9 cellular contexts compared by ENCODE assay signal in the genomic region with DNA sequence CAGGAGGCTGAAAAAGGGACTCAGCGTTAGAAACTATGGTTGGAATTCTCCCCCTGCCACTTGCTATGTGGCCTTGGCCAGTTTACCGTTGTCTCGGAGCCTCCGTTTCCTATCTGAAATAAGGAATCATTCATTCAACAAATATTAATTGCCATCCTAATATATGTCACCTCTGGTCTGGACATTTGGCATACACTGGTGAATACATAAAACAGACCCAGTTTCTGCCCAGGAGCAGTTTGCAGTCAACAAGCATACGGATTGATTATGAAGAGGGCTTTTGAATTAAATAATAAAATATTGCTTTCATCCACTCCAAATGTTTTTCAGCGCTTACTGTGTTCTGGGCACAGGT. TPM values are rescaled to one million over a fixed set of nuclear protein-coding genes. Genes with fewer than 3 reads are reported as not detected.
DNase-seq lines count a peak whose midpoint lies in the region; ATAC-seq, FAIRE-seq and TF ChIP-seq lines count a peak whose summit lies in the region.
"Had no signal": no experiment of that assay in that cellular context is flagged by ENCODE, and none has a peak within 500 bp of the region (broad histone marks: within the 10 kb centered on the region; RNA-seq: fewer than 3 reads in every experiment).

No MANE protein-coding gene starts in this region.

- 11 to 14% methylated on average over 6 of the region's 6 CpGs for WGBS in heart right ventricle, 2 donors
- WGBS in K562 (ENCODE audit: insufficient coverage, low coverage, missing lambda C conversion rate): 11% methylated on average over 6 of the region's 6 CpGs
- no CpG with 5 or more reads among the region's 6 CpGs for WGBS in mesendoderm (ENCODE audit: extremely low coverage, insufficient coverage, low lambda C conversion rate)

- no peak overlapping the region for H4K5ac ChIP-seq in mesendoderm (ENCODE audit: low read length)

- peak overlapping the region; percentile 17 for H3K56ac ChIP-seq in mesendoderm (ENCODE audit: low read length)

- no peak overlapping the region for H3K27ac ChIP-seq in heart right ventricle
- no peak overlapping the region for H3K27ac ChIP-seq in K562 (ENCODE audit: extremely low read depth, low read depth, low read length)
- no peak overlapping the region for H3K27ac ChIP-seq in mesendoderm (ENCODE audit: low read depth, low read length)
- H3K27ac ChIP-seq in upper lobe of right lung: no peak overlapping the region

- H4K8ac ChIP-seq in mesendoderm (ENCODE audit: low read depth, low read length): no peak overlapping the region

- H3K4ac ChIP-seq in mesendoderm (ENCODE audit: low read depth, low read length): no peak overlapping the region

- H3K36me3 ChIP-seq in heart right ventricle: no peaks in the 10 kb centered on the region
- H3K36me3 ChIP-seq in K562 (ENCODE audit: control insufficient read depth, insufficient read depth, low read length): no peaks in the 10 kb centered on the region
- H3K36me3 ChIP-seq in mesendoderm (ENCODE audit: control insufficient read depth, insufficient read depth, low read length): no peaks in the 10 kb centered on the region
- no peaks in the 10 kb centered on the region for H3K36me3 ChIP-seq in upper lobe of right lung

- no peaks in the 10 kb centered on the region for H3K9me1 ChIP-seq in K562 (ENCODE audit: control insufficient read depth, insufficient read depth, low read length)

- TF ChIP-seq RAD21 in K562 (CRISPR knock-in tag; conservative IDR thresholded peaks at IDR 0.05 in 1 of 2, IDR thresholded peaks at IDR 0.05 in 1 of 2): no peak

- no peak for FAIRE-seq in K562 (lab: Jason Lieb, UNC)

- H3K18ac ChIP-seq in mesendoderm (ENCODE audit: low read length): no peak overlapping the region

- H2AK5ac ChIP-seq in mesendoderm (ENCODE audit: low read length): no peak overlapping the region

- H3K79me2 ChIP-seq in K562 (ENCODE audit: control insufficient read depth, insufficient read depth, low read length) (no peaks in the 10 kb centered on the region), mesendoderm (ENCODE audit: control insufficient read depth, insufficient read depth, low read length) (no peaks in the 10 kb centered on the region)

- no TSS peak for BruUV-seq in K562 (replicated peaks; lab: Mats Ljungman, UMichigan)

- H2BK120ac ChIP-seq in mesendoderm (ENCODE audit: low read depth, low read length): no peak overlapping the region

- H3K27me3 ChIP-seq in heart right ventricle (peaks cover 12 to 88% (median 65%) of the 10 kb centered on the region in 7 donors), K562 (ENCODE audit: control insufficient read depth in 2 of 2, insufficient read depth in 2 of 2, low read length in 2 of 2) (peaks cover 43 to 64% of the 10 kb centered on the region in 2 experiments), mesendoderm (ENCODE audit: insufficient read depth, low read length, poor library complexity) (peaks cover 56% of the 10 kb centered on the region), upper lobe of right lung (peaks cover 67% of the 10 kb centered on the region)

- CTCF ChIA-PET in K562 (lab: Yijun Ruan, JAX; ENCODE audit: low intra/inter-chr PET ratio): no interaction called here

- no peak for TF ChIP-seq POLR2A in K562 (conservative IDR thresholded peaks at IDR 0.05)

- H3K4me1 ChIP-seq in heart right ventricle (peaks cover 2 to 26% (median 16%) of the 10 kb centered on the region in 9 donors), K562 (replicated peaks in 1 of 2; ENCODE audit: control insufficient read depth in 2 of 2, insufficient read depth in 2 of 2, low read length in 2 of 2) (peaks cover 0 to 12% of the 10 kb centered on the region in 2 experiments; a peak in 2 of 5 replicates), mesendoderm (ENCODE audit: control insufficient read depth, low read depth, low read length) (peaks cover 7% of the 10 kb centered on the region), upper lobe of right lung (peaks cover 15% of the 10 kb centered on the region)

- no peak for TF ChIP-seq CTCF in heart right ventricle (IDR thresholded peaks at IDR 0.05)
- no peak for TF ChIP-seq CTCF in K562 (IDR thresholded peaks at IDR 0.05 in 2 of 3, conservative IDR thresholded peaks at IDR 0.05 in 1 of 3; ENCODE audit: insufficient read depth in 2 of 3, low read depth in 1 of 3, low read length in 3 of 3)
- TF ChIP-seq CTCF in upper lobe of right lung (IDR thresholded peaks at IDR 0.05): no peak

- no peaks in the 10 kb centered on the region for H3K79me1 ChIP-seq in mesendoderm (ENCODE audit: low read length)

- in situ Hi-C loops in K562 (cut with MboI): no loop called here

- TF ChIP-seq EP300 in K562 (IDR thresholded peaks at IDR 0.05; ENCODE audit: low read length): no peak

- ATAC-seq in heart right ventricle: no peak
- ATAC-seq in Right ventricle myocardium superior (ENCODE audit: poor library complexity): no peak
- ATAC-seq in K562: no peak
- ATAC-seq in upper lobe of right lung: no peak

- no peak overlapping the region for H3K9ac ChIP-seq in K562 (ENCODE audit: insufficient read depth in 1 of 2, low read depth in 2 of 2, low read length in 2 of 2)
- peak overlapping the region; percentile 18 for H3K9ac ChIP-seq in mesendoderm (ENCODE audit: low read length)

- peak overlapping the region; percentile 65 for H2AFZ ChIP-seq in K562 (ENCODE audit: low read depth, low read length)

- H3K4me2 ChIP-seq in K562 (ENCODE audit: insufficient read depth, low read length) (peak overlapping the region; percentile 67), mesendoderm (ENCODE audit: low read length) (peak overlapping the region; percentile 83)

- intact Hi-C loops in heart right ventricle (cut with DNase I): loop anchor here in 1 of 10 donors (10.0 kb wide), 1 partner anchor 122 kb away; no protein-coding TSS in a partner anchor
- intact Hi-C loops in Right ventricle myocardium superior (cut with DNase I): no loop called here
- intact Hi-C loops in K562 (cut with micrococcal nuclease): no loop called here
- intact Hi-C loops in upper lobe of right lung (cut with DNase I): no loop called here

- H4K20me1 ChIP-seq in K562 (replicated peaks; ENCODE audit: control insufficient read depth, insufficient read depth, low read length): no peaks in the 10 kb centered on the region

- H2BK5ac ChIP-seq in mesendoderm (ENCODE audit: low read length): no peak overlapping the region

- DNase-seq in heart right ventricle (no peak), Right ventricle myocardium superior (no peak), K562 (ENCODE audit: extremely low read depth in 1 of 4, low spot score in 3 of 4) (no peak), mesendoderm (no peak), upper lobe of right lung (no peak), GDM1 (lab: John Stamatoyannopoulos, UW) (no peak), NCI-H1417 (lab: John Stamatoyannopoulos, UW) (no peak), COLO668 (lab: John Stamatoyannopoulos, UW; ENCODE audit: unreplicated experiment) (no peak)
- DNase-seq: GF-D8 had no signal

- H3K23ac ChIP-seq in mesendoderm (ENCODE audit: low read length): no peak overlapping the region

- H3K9me3 ChIP-seq in heart right ventricle (no peaks in the 10 kb centered on the region), K562 (replicated peaks; ENCODE audit: control insufficient read depth, insufficient read depth, low read depth, low read length) (no peaks in the 10 kb centered on the region; the same call in none of the 2 replicates), upper lobe of right lung (no peaks in the 10 kb centered on the region)

- H3K4me3 ChIP-seq in heart right ventricle: peak overlapping the region; percentile 16 to 56 (median 50)
- no peak overlapping the region for H3K4me3 ChIP-seq in K562
- H3K4me3 ChIP-seq in mesendoderm (ENCODE audit: low read length): no peak overlapping the region
- peak overlapping the region; percentile 49 for H3K4me3 ChIP-seq in upper lobe of right lung

- POLR2A ChIA-PET in K562 (lab: Yijun Ruan, JAX): no interaction called here

- H2BK15ac ChIP-seq in mesendoderm (replicated peaks; ENCODE audit: low read depth): no peak overlapping the region

RNA-seq across cellular contexts. Expression of a gene that starts 7.6 kb away (rescaled TPM):
- total RNA-seq in heart right ventricle (not detected), Right ventricle myocardium superior (not detected), K562 (2014; rRNA removed) (not detected in 2 replicates), K562 (2014; rRNA removed; fragmentation: Illumina TruSeq; extraction: Trizol) (not detected in 2 replicates), K562 (2015; rRNA removed; fragmentation: Illumina TruSeq; extraction: Trizol) (not detected in 2 replicates), K562 (2021) (not detected in 2 replicates), upper lobe of right lung (not detected)
- polyA plus RNA-seq in heart right ventricle (not detected), K562 (2011; rRNA removed) (not detected in 2 replicates), K562 (2014; fragmentation: Illumina TruSeq; extraction: Trizol) (not detected in 2 replicates), K562 (2014; fragmentation: Nextera tagmentation; extraction: Ambion mirVana) (not detected), K562 (2014; rRNA removed) (not detected in 2 replicates)
- not detected in 2 replicates for total RNA-seq in K562 (2011; cell fraction: chromatin; rRNA removed; ENCODE audit: low replicate concordance)
- total RNA-seq in K562 (2011; cell fraction: nucleolus; rRNA removed): not detected in 2 replicates
- total RNA-seq in K562 (2011; cell fraction: nucleoplasm; rRNA removed): not detected in 2 replicates
- polyA plus RNA-seq in K562 (2011; cell fraction: cytosol; rRNA removed): not detected in 2 replicates
- polyA plus RNA-seq in K562 (2011; cell fraction: nucleus; rRNA removed): not detected in 2 replicates
- not detected in 2 replicates for polyA plus RNA-seq in K562 (2012)
- not detected in 2 replicates for polyA minus RNA-seq in K562 (2011; rRNA and poly(A)+ RNA removed)
- polyA minus RNA-seq in K562 (2011; cell fraction: cytosol; rRNA and poly(A)+ RNA removed): not detected in 2 replicates
- polyA minus RNA-seq in K562 (2011; cell fraction: nucleus; rRNA and poly(A)+ RNA removed): not detected in 2 replicates
- not detected for polyA plus RNA-seq in mesendoderm (2013, experiment 1 of 2)
- polyA plus RNA-seq in mesendoderm (2013, experiment 2 of 2): 0.04 TPM

RNA-seq across cellular contexts. Expression of a gene that starts 28.0 kb away (rescaled TPM):
- total RNA-seq in heart right ventricle (10 to 100 TPM in 5 of 10 donors, 1 to 10 TPM in 5; 6.0 to 12.6 (median 9.3) TPM), Right ventricle myocardium superior (8.6 TPM), K562 (2014; rRNA removed) (24.8 and 25.1 TPM in 2 replicates), K562 (2014; rRNA removed; fragmentation: Illumina TruSeq; extraction: Trizol) (12.3 and 13.7 TPM in 2 replicates), K562 (2015; rRNA removed; fragmentation: Illumina TruSeq; extraction: Trizol) (12.1 and 12.4 TPM in 2 replicates), K562 (2021) (12.0 and 14.0 TPM in 2 replicates), upper lobe of right lung (28.7 TPM)
- polyA plus RNA-seq in heart right ventricle (10 to 100 TPM in 1 of 2 donors, 1 to 10 TPM in 1; 5.6 to 13.5 TPM), K562 (2011; rRNA removed) (5.7 and 7.1 TPM in 2 replicates), K562 (2014; fragmentation: Illumina TruSeq; extraction: Trizol) (9.1 and 10.7 TPM in 2 replicates), K562 (2014; fragmentation: Nextera tagmentation; extraction: Ambion mirVana) (1 to 10 TPM in 1 of 2 experiments, under 1 TPM in 1; 0.89 to 1.5 TPM), K562 (2014; rRNA removed) (10.5 and 14.8 TPM in 2 replicates)
- 9.3 and 16.5 TPM in 2 replicates for total RNA-seq in K562 (2011; cell fraction: chromatin; rRNA removed; ENCODE audit: low replicate concordance)
- 11.1 and 14.0 TPM in 2 replicates for total RNA-seq in K562 (2011; cell fraction: nucleolus; rRNA removed)
- 12.3 and 16.3 TPM in 2 replicates for total RNA-seq in K562 (2011; cell fraction: nucleoplasm; rRNA removed)
- 5.1 TPM in 2 replicates for polyA plus RNA-seq in K562 (2011; cell fraction: cytosol; rRNA removed)
- polyA plus RNA-seq in K562 (2011; cell fraction: nucleus; rRNA removed): 3.8 and 4.5 TPM in 2 replicates
- 9.0 and 13.6 TPM in 2 replicates for polyA plus RNA-seq in K562 (2012)
- 9.3 and 9.4 TPM in 2 replicates for polyA minus RNA-seq in K562 (2011; rRNA and poly(A)+ RNA removed)
- polyA minus RNA-seq in K562 (2011; cell fraction: cytosol; rRNA and poly(A)+ RNA removed): 7.7 and 8.4 TPM in 2 replicates
- 14.2 and 15.5 TPM in 2 replicates for polyA minus RNA-seq in K562 (2011; cell fraction: nucleus; rRNA and poly(A)+ RNA removed)
- 6.8 TPM for polyA plus RNA-seq in mesendoderm (2013, experiment 1 of 2)
- polyA plus RNA-seq in mesendoderm (2013, experiment 2 of 2): 7.5 TPM

Comparison
In these comparisons a context has a peak if more than half of its experiments do, and no peak if none do; other contexts are left out.
1. H3K4me3 ChIP-seq: peak in heart right ventricle (10 of 10) and upper lobe of right lung (single experiment); none in K562 (single experiment) and mesendoderm (single experiment).